In the genomic region with DNA sequence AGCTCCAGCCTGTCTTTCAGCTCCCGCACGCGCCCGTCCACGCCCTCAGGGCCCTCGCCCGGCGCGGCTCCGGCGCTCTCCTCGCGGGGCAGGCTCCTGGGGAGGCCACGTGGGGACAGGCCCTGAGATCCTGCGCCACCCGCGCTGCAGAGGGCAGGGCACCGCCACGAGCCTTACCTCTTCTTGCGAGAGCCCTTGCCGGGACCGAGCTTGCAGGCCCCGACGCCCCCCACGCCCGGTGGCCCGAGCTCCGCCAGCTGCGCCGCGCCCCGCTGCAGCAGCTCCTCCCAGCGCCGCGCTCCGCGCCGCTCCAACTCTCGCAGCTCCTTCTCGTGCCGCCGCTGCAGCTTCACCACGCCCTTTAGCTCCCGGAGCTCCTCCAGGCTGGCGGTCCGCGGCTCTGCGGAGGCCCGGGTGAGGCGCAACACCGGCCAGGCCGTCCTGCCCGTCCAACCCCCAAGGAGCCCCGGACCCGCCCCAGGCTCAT, we compare ENCODE assay signal across 1 cellular context.
TF ChIP-seq lines count a peak whose summit lies in the region.

No MANE protein-coding gene starts in this region.

TF ChIP-seq in endothelial cell of umbilical vein, 7 proteins besides CTCF, POLR2A, EP300 and RAD21:
- no peak for TF ChIP-seq GATA2 (IDR thresholded peaks at IDR 0.05; ENCODE audit: insufficient read depth, insufficient read length, low read depth, low read length)
- no peak for TF ChIP-seq EZH2 (IDR thresholded peaks at IDR 0.05; ENCODE audit: borderline replicate concordance, low read depth, low read length, severe bottlenecking)
- TF ChIP-seq POLR2AphosphoS5 (IDR thresholded peaks at IDR 0.05; ENCODE audit: insufficient read depth, low read depth, low read length), result no peak
- TF ChIP-seq JUN (IDR thresholded peaks at IDR 0.05; ENCODE audit: borderline replicate concordance, insufficient read depth, insufficient read length, low read depth), result no peak
- TF ChIP-seq MAX (IDR thresholded peaks at IDR 0.05; ENCODE audit: insufficient read depth, insufficient read length), result no peak
- no peak for TF ChIP-seq MYC (IDR thresholded peaks at IDR 0.05; ENCODE audit: low read depth, low read length)
- no peak for TF ChIP-seq FOS (IDR thresholded peaks at IDR 0.05; ENCODE audit: borderline replicate concordance, insufficient read depth, low read length)
TF ChIP-seq in endothelial cell of umbilical vein: peak in this region for 0.
